In the genomic region with DNA sequence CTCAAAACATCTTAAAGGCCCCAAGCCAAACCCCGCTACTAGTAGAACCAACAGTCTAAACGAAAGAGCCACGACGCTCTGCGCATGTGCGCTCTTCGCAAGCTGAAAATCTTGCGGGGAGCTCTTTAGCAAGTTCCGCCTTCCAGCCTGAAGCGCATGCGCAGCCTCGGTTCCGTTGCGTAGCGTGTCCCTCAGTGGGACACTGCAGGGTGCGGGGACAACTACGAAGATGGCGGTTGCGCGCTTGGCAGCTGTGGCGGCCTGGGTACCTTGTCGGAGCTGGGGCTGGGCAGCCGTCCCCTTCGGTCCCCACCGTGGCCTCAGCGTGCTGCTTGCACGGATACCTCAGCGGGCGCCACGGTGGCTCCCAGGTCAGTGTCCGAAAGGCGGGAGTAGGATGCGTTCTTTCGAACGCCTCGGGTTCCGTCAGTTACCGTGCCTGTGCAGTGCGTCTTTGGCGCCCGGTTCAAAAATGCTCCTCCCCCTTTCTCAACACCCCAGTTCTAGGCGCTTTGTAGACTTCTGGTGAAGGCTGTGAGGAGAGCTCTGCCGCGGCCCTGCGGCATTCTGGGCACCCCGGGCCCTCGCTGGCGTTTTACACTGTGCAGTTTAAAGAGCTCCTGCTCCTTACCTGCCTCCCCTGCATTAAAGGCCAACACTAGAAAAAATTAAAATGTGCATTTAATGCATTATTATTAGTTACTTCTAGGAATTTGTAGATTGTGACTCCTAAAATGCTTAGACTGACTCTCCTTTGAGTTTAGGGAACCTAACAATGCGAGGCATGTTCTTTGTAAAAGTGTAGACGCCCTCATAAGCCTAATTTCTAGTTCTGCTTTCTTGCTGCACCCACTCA, we compare ENCODE assay signal across 1 cellular context.
A peak's percentile ranks its signal among the peaks of the same experiment; 100 is the strongest.
TF ChIP-seq lines count a peak whose summit lies in the region.

A gene (plus strand): TSS at position 194 of the 856 bp plus-strand sequence. CDS start 36 bp downstream, at position 230.

TF ChIP-seq in GM12878, 131 proteins besides CTCF, POLR2A, EP300 and RAD21 (continued from another document and continues in another):
- TF ChIP-seq, protein P1, sequence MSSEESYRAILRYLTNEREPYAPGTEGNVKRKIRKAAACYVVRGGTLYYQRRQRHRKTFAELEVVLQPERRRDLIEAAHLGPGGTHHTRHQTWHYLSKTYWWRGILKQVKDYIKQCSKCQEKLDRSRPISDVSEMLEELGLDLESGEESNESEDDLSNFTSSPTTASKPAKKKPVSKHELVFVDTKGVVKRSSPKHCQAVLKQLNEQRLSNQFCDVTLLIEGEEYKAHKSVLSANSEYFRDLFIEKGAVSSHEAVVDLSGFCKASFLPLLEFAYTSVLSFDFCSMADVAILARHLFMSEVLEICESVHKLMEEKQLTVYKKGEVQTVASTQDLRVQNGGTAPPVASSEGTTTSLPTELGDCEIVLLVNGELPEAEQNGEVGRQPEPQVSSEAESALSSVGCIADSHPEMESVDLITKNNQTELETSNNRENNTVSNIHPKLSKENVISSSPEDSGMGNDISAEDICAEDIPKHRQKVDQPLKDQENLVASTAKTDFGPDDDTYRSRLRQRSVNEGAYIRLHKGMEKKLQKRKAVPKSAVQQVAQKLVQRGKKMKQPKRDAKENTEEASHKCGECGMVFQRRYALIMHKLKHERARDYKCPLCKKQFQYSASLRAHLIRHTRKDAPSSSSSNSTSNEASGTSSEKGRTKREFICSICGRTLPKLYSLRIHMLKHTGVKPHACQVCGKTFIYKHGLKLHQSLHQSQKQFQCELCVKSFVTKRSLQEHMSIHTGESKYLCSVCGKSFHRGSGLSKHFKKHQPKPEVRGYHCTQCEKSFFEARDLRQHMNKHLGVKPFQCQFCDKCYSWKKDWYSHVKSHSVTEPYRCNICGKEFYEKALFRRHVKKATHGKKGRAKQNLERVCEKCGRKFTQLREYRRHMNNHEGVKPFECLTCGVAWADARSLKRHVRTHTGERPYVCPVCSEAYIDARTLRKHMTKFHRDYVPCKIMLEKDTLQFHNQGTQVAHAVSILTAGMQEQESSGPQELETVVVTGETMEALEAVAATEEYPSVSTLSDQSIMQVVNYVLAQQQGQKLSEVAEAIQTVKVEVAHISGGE (CRISPR knock-in tag; IDR thresholded peaks at IDR 0.05) = no peak
- TF ChIP-seq HDGF (IDR thresholded peaks at IDR 0.05) = peak; percentile 64; the same call in 1 of the 2 replicates
- TF ChIP-seq, protein P2, sequence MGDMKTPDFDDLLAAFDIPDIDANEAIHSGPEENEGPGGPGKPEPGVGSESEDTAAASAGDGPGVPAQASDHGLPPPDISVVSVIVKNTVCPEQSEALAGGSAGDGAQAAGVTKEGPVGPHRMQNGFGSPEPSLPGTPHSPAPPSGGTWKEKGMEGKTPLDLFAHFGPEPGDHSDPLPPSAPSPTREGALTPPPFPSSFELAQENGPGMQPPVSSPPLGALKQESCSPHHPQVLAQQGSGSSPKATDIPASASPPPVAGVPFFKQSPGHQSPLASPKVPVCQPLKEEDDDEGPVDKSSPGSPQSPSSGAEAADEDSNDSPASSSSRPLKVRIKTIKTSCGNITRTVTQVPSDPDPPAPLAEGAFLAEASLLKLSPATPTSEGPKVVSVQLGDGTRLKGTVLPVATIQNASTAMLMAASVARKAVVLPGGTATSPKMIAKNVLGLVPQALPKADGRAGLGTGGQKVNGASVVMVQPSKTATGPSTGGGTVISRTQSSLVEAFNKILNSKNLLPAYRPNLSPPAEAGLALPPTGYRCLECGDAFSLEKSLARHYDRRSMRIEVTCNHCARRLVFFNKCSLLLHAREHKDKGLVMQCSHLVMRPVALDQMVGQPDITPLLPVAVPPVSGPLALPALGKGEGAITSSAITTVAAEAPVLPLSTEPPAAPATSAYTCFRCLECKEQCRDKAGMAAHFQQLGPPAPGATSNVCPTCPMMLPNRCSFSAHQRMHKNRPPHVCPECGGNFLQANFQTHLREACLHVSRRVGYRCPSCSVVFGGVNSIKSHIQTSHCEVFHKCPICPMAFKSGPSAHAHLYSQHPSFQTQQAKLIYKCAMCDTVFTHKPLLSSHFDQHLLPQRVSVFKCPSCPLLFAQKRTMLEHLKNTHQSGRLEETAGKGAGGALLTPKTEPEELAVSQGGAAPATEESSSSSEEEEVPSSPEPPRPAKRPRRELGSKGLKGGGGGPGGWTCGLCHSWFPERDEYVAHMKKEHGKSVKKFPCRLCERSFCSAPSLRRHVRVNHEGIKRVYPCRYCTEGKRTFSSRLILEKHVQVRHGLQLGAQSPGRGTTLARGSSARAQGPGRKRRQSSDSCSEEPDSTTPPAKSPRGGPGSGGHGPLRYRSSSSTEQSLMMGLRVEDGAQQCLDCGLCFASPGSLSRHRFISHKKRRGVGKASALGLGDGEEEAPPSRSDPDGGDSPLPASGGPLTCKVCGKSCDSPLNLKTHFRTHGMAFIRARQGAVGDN (IDR thresholded peaks at IDR 0.05) = peak; percentile 75
- TF ChIP-seq, protein P3, sequence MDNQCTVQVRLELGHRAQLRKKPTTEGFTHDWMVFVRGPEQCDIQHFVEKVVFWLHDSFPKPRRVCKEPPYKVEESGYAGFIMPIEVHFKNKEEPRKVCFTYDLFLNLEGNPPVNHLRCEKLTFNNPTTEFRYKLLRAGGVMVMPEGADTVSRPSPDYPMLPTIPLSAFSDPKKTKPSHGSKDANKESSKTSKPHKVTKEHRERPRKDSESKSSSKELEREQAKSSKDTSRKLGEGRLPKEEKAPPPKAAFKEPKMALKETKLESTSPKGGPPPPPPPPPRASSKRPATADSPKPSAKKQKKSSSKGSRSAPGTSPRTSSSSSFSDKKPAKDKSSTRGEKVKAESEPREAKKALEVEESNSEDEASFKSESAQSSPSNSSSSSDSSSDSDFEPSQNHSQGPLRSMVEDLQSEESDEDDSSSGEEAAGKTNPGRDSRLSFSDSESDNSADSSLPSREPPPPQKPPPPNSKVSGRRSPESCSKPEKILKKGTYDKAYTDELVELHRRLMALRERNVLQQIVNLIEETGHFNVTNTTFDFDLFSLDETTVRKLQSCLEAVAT (IDR thresholded peaks at IDR 0.05) = no peak
- TF ChIP-seq ZNF24 (IDR thresholded peaks at IDR 0.05) = no peak
- TF ChIP-seq ZNF274 (IDR thresholded peaks at IDR 0.05; ENCODE audit: insufficient read depth, insufficient read length) = no peak
- TF ChIP-seq ZNF622 (IDR thresholded peaks at IDR 0.05) = no peak
- TF ChIP-seq, protein P4, sequence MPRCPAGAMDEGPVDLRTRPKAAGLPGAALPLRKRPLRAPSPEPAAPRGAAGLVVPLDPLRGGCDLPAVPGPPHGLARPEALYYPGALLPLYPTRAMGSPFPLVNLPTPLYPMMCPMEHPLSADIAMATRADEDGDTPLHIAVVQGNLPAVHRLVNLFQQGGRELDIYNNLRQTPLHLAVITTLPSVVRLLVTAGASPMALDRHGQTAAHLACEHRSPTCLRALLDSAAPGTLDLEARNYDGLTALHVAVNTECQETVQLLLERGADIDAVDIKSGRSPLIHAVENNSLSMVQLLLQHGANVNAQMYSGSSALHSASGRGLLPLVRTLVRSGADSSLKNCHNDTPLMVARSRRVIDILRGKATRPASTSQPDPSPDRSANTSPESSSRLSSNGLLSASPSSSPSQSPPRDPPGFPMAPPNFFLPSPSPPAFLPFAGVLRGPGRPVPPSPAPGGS (IDR thresholded peaks at IDR 0.05; ENCODE audit: borderline replicate concordance, insufficient read depth, low read depth, low read length, poor library complexity, severe bottlenecking) = no peak
- no peak; the same call in 1 of the 2 replicates for TF ChIP-seq CBFB (IDR thresholded peaks at IDR 0.05; ENCODE audit: low read depth)
- TF ChIP-seq MXI1 (IDR thresholded peaks at IDR 0.05; ENCODE audit: low read depth, low read length) = peak; percentile 62; the same call in 1 of the 2 replicates
- TF ChIP-seq TCF12 (IDR thresholded peaks at IDR 0.05; ENCODE audit: low read depth, low read length) = 0 out of 2 replicates have a peak, but pooled peaks have one; percentile 46
- peak; percentile 10 for TF ChIP-seq SIX5 (IDR thresholded peaks at IDR 0.05; ENCODE audit: low read depth, low read length, severe bottlenecking)
- TF ChIP-seq, protein P5, sequence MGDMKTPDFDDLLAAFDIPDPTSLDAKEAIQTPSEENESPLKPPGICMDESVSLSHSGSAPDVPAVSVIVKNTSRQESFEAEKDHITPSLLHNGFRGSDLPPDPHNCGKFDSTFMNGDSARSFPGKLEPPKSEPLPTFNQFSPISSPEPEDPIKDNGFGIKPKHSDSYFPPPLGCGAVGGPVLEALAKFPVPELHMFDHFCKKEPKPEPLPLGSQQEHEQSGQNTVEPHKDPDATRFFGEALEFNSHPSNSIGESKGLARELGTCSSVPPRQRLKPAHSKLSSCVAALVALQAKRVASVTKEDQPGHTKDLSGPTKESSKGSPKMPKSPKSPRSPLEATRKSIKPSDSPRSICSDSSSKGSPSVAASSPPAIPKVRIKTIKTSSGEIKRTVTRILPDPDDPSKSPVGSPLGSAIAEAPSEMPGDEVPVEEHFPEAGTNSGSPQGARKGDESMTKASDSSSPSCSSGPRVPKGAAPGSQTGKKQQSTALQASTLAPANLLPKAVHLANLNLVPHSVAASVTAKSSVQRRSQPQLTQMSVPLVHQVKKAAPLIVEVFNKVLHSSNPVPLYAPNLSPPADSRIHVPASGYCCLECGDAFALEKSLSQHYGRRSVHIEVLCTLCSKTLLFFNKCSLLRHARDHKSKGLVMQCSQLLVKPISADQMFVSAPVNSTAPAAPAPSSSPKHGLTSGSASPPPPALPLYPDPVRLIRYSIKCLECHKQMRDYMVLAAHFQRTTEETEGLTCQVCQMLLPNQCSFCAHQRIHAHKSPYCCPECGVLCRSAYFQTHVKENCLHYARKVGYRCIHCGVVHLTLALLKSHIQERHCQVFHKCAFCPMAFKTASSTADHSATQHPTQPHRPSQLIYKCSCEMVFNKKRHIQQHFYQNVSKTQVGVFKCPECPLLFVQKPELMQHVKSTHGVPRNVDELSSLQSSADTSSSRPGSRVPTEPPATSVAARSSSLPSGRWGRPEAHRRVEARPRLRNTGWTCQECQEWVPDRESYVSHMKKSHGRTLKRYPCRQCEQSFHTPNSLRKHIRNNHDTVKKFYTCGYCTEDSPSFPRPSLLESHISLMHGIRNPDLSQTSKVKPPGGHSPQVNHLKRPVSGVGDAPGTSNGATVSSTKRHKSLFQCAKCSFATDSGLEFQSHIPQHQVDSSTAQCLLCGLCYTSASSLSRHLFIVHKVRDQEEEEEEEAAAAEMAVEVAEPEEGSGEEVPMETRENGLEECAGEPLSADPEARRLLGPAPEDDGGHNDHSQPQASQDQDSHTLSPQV (IDR thresholded peaks at IDR 0.05) = no peak
- no peak for TF ChIP-seq BMI1 (IDR thresholded peaks at IDR 0.05; ENCODE audit: borderline replicate concordance)
- TF ChIP-seq MTA2 (IDR thresholded peaks at IDR 0.05; ENCODE audit: low read depth) = 0 out of 2 replicates have a peak, but pooled peaks have one; percentile 30
- peak; percentile 85 for TF ChIP-seq GATAD2B (conservative IDR thresholded peaks at IDR 0.05; ENCODE audit: low read depth)
- TF ChIP-seq POLR2AphosphoS2 (IDR thresholded peaks at IDR 0.05; ENCODE audit: low read depth, low read length) = no peak
- no peak for TF ChIP-seq FOXM1 (IDR thresholded peaks at IDR 0.05; ENCODE audit: low read depth, low read length)
- TF ChIP-seq CHD2 (IDR thresholded peaks at IDR 0.05; ENCODE audit: borderline replicate concordance, low read depth, low read length) = no peak
- TF ChIP-seq TBL1XR1 (IDR thresholded peaks at IDR 0.05; ENCODE audit: low read depth, low read length) = no peak
- TF ChIP-seq, protein P6, sequence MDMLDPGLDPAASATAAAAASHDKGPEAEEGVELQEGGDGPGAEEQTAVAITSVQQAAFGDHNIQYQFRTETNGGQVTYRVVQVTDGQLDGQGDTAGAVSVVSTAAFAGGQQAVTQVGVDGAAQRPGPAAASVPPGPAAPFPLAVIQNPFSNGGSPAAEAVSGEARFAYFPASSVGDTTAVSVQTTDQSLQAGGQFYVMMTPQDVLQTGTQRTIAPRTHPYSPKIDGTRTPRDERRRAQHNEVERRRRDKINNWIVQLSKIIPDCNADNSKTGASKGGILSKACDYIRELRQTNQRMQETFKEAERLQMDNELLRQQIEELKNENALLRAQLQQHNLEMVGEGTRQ (IDR thresholded peaks at IDR 0.05; ENCODE audit: borderline replicate concordance, low read depth, low read length) = no peak
- no peak for TF ChIP-seq ZNF384 (IDR thresholded peaks at IDR 0.05; ENCODE audit: borderline replicate concordance, low read depth, low read length)
- no peak for TF ChIP-seq BRCA1 (IDR thresholded peaks at IDR 0.05; ENCODE audit: low read depth, low read length)
- TF ChIP-seq DPF2 (IDR thresholded peaks at IDR 0.05) = 0 out of 2 replicates have a peak, but pooled peaks have one; percentile 65
- TF ChIP-seq POLR2AphosphoS5 (IDR thresholded peaks at IDR 0.05; ENCODE audit: low read length) = peak; percentile 91
- no peak for TF ChIP-seq NR2F1 (conservative IDR thresholded peaks at IDR 0.05)
- TF ChIP-seq HCFC1 (IDR thresholded peaks at IDR 0.05; ENCODE audit: low read length) = no peak
- TF ChIP-seq CHD4 (IDR thresholded peaks at IDR 0.05) = no peak
- TF ChIP-seq, protein P7, sequence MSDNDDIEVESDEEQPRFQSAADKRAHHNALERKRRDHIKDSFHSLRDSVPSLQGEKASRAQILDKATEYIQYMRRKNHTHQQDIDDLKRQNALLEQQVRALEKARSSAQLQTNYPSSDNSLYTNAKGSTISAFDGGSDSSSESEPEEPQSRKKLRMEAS (IDR thresholded peaks at IDR 0.05; ENCODE audit: low read depth, low read length) = no peak; the same call in 1 of the 2 replicates
- TF ChIP-seq FOXK2 (IDR thresholded peaks at IDR 0.05) = no peak
- TF ChIP-seq ZBED1 (IDR thresholded peaks at IDR 0.05; ENCODE audit: borderline replicate concordance) = no peak
- TF ChIP-seq, protein P8, sequence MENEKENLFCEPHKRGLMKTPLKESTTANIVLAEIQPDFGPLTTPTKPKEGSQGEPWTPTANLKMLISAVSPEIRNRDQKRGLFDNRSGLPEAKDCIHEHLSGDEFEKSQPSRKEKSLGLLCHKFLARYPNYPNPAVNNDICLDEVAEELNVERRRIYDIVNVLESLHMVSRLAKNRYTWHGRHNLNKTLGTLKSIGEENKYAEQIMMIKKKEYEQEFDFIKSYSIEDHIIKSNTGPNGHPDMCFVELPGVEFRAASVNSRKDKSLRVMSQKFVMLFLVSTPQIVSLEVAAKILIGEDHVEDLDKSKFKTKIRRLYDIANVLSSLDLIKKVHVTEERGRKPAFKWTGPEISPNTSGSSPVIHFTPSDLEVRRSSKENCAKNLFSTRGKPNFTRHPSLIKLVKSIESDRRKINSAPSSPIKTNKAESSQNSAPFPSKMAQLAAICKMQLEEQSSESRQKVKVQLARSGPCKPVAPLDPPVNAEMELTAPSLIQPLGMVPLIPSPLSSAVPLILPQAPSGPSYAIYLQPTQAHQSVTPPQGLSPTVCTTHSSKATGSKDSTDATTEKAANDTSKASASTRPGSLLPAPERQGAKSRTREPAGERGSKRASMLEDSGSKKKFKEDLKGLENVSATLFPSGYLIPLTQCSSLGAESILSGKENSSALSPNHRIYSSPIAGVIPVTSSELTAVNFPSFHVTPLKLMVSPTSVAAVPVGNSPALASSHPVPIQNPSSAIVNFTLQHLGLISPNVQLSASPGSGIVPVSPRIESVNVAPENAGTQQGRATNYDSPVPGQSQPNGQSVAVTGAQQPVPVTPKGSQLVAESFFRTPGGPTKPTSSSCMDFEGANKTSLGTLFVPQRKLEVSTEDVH (IDR thresholded peaks at IDR 0.05; ENCODE audit: low read depth, partially characterized antibody) = no peak
- peak; percentile 46; the same call in 1 of the 2 replicates for TF ChIP-seq NBN (IDR thresholded peaks at IDR 0.05)
- no peak for TF ChIP-seq BCL11A (IDR thresholded peaks at IDR 0.05; ENCODE audit: low read depth, low read length)
- no peak for TF ChIP-seq STAT3 (IDR thresholded peaks at IDR 0.05; ENCODE audit: low read depth, low read length)
